In genomic region chr17:44850025-44850424, GRCh38 we compare ENCODE assay signal across 22 cellular contexts. TPM values are rescaled to one million over a fixed set of nuclear protein-coding genes. Genes with fewer than 3 reads are reported as not detected.
A peak's percentile ranks its signal among the peaks of the same experiment; 100 is the strongest.
DNase-seq lines count a peak whose midpoint lies in the region; ATAC-seq and TF ChIP-seq lines count a peak whose summit lies in the region.
"Had no signal": no experiment of that assay in that cellular context is flagged by ENCODE, and none has a peak within 500 bp of the region (broad histone marks: within the 10 kb centered on the region; RNA-seq: fewer than 3 reads in every experiment).

No MANE protein-coding gene starts in this region.

- no peaks in the 10 kb centered on the region for H3K4me1 ChIP-seq in heart left ventricle
- no peaks in the 10 kb centered on the region for H3K4me1 ChIP-seq in vagina
- H3K4me1 ChIP-seq: transverse colon had no signal

- H3K9me3 ChIP-seq in heart left ventricle (no peaks in the 10 kb centered on the region), vagina (no peaks in the 10 kb centered on the region)
- H3K9me3 ChIP-seq: transverse colon had no signal

- no peaks in the 10 kb centered on the region for H3K27me3 ChIP-seq in heart left ventricle
- H3K27me3 ChIP-seq in vagina, result no peaks in the 10 kb centered on the region
- H3K27me3 ChIP-seq: transverse colon had no signal

- H3K27ac ChIP-seq in heart left ventricle (peak overlapping the region; percentile 2 to 70 (median 49)), vagina (peak overlapping the region; percentile 21)
- H3K27ac ChIP-seq: transverse colon had no signal

- ATAC-seq in heart left ventricle, result no peak
- ATAC-seq in left cardiac atrium, result no peak
- no peak for ATAC-seq in left lobe of liver
- ATAC-seq: activated CD8-positive, alpha-beta T cell treated with anti-CD3 and anti-CD28 coated beads, Interleukin-2, amount 10 ng/mL, durations not matched to agents 7 days and 5 days; activated naive CD8-positive, alpha-beta T cell treated with anti-CD3 and anti-CD28 coated beads, Interleukin-2, amount 50 U/mL, for 24 hours; activated T-helper 17 cell treated with anti-CD3 and anti-CD28 coated beads, Interleukin-2, amount 50 U/mL, for 72 hours; esophagus mucosa; naive thymus-derived CD8-positive, alpha-beta T cell had no signal

- H3K27ac Mint-ChIP-seq in immature natural killer cell, result peak overlapping the region in 4 of 6 donors; percentile 11 to 57 (median 20)
- no peak overlapping the region for H3K27ac Mint-ChIP-seq in T-helper 2 cell treated with Interferon-gamma antibody and Interleukin-4, amounts not matched to agents 5 μg/mL and 100 μg/mL, for 36 hours
- H3K27ac Mint-ChIP-seq: activated naive CD8-positive, alpha-beta T cell treated with anti-CD3 and anti-CD28 coated beads, Interleukin-2, amount 50 U/mL, for 24 hours; activated T-helper 17 cell treated with anti-CD3 and anti-CD28 coated beads, Interleukin-2, amount 50 U/mL, for 72 hours had no signal

- no peak for TF ChIP-seq CTCF in heart left ventricle (IDR thresholded peaks at IDR 0.05)
- no peak for TF ChIP-seq CTCF in vagina (IDR thresholded peaks at IDR 0.05)

- H3K36me3 Mint-ChIP-seq in immature natural killer cell, result peaks cover 12 to 39% (median 24%) of the 10 kb centered on the region in 3 donors
- peaks cover 39% of the 10 kb centered on the region for H3K36me3 Mint-ChIP-seq in T-helper 2 cell treated with Interferon-gamma antibody and Interleukin-4, amounts not matched to agents 5 μg/mL and 100 μg/mL, for 36 hours (ENCODE audit: low read depth)

- intact Hi-C loops in heart left ventricle (cut with DNase I) (no loop called here), left cardiac atrium (cut with DNase I) (no loop called here), vagina (cut with DNase I) (no loop called here)

- H3K27me3 Mint-ChIP-seq in immature natural killer cell (ENCODE audit: low read depth in 3 of 3), result peaks cover 0 to 1% (median 0%) of the 10 kb centered on the region in 3 donors
- H3K27me3 Mint-ChIP-seq in T-helper 2 cell treated with Interferon-gamma antibody and Interleukin-4, amounts not matched to agents 5 μg/mL and 100 μg/mL, for 36 hours (ENCODE audit: low read depth), result no peaks in the 10 kb centered on the region
- H3K27me3 Mint-ChIP-seq: activated naive CD8-positive, alpha-beta T cell treated with anti-CD3 and anti-CD28 coated beads, Interleukin-2, amount 50 U/mL, for 24 hours; activated T-helper 17 cell treated with anti-CD3 and anti-CD28 coated beads, Interleukin-2, amount 50 U/mL, for 72 hours; naive thymus-derived CD8-positive, alpha-beta T cell had no signal

- H3K36me3 ChIP-seq in heart left ventricle, result peaks cover 0 to 59% (median 52%) of the 10 kb centered on the region in 9 donors
- H3K36me3 ChIP-seq in vagina, result peaks cover 0 to 38% of the 10 kb centered on the region in 2 donors

- WGBS in heart left ventricle, 4 donors, result 80 to 91% (median 88%) methylated on average over 7 of the region's 7 CpGs

- H3K4me3 ChIP-seq in heart left ventricle, result no peak overlapping the region
- no peak overlapping the region for H3K4me3 ChIP-seq in vagina
- H3K4me3 ChIP-seq: transverse colon had no signal

- DNase-seq in heart left ventricle (no peak), left cardiac atrium (no peak), NCI-H1436 treated with DMSO at 0.1 percent for 48 hours (lab: John Stamatoyannopoulos, UW) (peak; percentile 56), immature natural killer cell (no peak), vagina (ENCODE audit: extremely low spot score in 2 of 2) (no peak), T-helper 2 cell (no peak), left lobe of liver (ENCODE audit: low spot score) (no peak)
- DNase-seq in T-helper 2 cell treated with Interferon-gamma antibody and Interleukin-4, amounts not matched to agents 5 μg/mL and 100 μg/mL, for 36 hours (ENCODE audit: low spot score), result no peak
- DNase-seq: activated CD8-positive, alpha-beta T cell treated with anti-CD3 and anti-CD28 coated beads, Interleukin-2, amount 10 ng/mL, durations not matched to agents 7 days and 5 days; activated naive CD8-positive, alpha-beta T cell treated with anti-CD3 and anti-CD28 coated beads, Interleukin-2, amount 50 U/mL, for 24 hours; DND-41; naive thymus-derived CD8-positive, alpha-beta T cell; NCI-H446; NK-92 treated with Interleukin-12 subunit alpha and Interleukin-12 subunit beta, amount 100 ng/mL, for 24 hours; stimulated activated naive CD4-positive, alpha-beta T cell; transverse colon had no signal

- H3K4me1 Mint-ChIP-seq in immature natural killer cell, result no peaks in the 10 kb centered on the region
- no peaks in the 10 kb centered on the region for H3K4me1 Mint-ChIP-seq in T-helper 2 cell treated with Interferon-gamma antibody and Interleukin-4, amounts not matched to agents 5 μg/mL and 100 μg/mL, for 36 hours (ENCODE audit: low read depth)
- H3K4me1 Mint-ChIP-seq: activated naive CD8-positive, alpha-beta T cell treated with anti-CD3 and anti-CD28 coated beads, Interleukin-2, amount 50 U/mL, for 24 hours; activated T-helper 17 cell treated with anti-CD3 and anti-CD28 coated beads, Interleukin-2, amount 50 U/mL, for 72 hours had no signal

- no peak for TF ChIP-seq POLR2A in heart left ventricle (IDR thresholded peaks at IDR 0.05)
- TF ChIP-seq POLR2A in vagina (IDR thresholded peaks at IDR 0.05), result no peak

- H3K4me3 Mint-ChIP-seq in immature natural killer cell, result no peak overlapping the region
- H3K4me3 Mint-ChIP-seq in T-helper 2 cell treated with Interferon-gamma antibody and Interleukin-4, amounts not matched to agents 5 μg/mL and 100 μg/mL, for 36 hours, result no peak overlapping the region
- H3K4me3 Mint-ChIP-seq: activated CD8-positive, alpha-beta T cell treated with anti-CD3 and anti-CD28 coated beads, Interleukin-2, amount 10 ng/mL, durations not matched to agents 7 days and 5 days; activated naive CD8-positive, alpha-beta T cell treated with anti-CD3 and anti-CD28 coated beads, Interleukin-2, amount 50 U/mL, for 24 hours; activated T-helper 17 cell treated with anti-CD3 and anti-CD28 coated beads, Interleukin-2, amount 50 U/mL, for 72 hours; naive thymus-derived CD8-positive, alpha-beta T cell had no signal

- H3K9me3 Mint-ChIP-seq in immature natural killer cell, result no peaks in the 10 kb centered on the region
- no peaks in the 10 kb centered on the region for H3K9me3 Mint-ChIP-seq in T-helper 2 cell treated with Interferon-gamma antibody and Interleukin-4, amounts not matched to agents 5 μg/mL and 100 μg/mL, for 36 hours
- H3K9me3 Mint-ChIP-seq: activated naive CD8-positive, alpha-beta T cell treated with anti-CD3 and anti-CD28 coated beads, Interleukin-2, amount 50 U/mL, for 24 hours; activated T-helper 17 cell treated with anti-CD3 and anti-CD28 coated beads, Interleukin-2, amount 50 U/mL, for 72 hours; naive thymus-derived CD8-positive, alpha-beta T cell had no signal

RNA-seq across cellular contexts. Expression of gene HIGD1B, which starts 2.3 kb away (rescaled TPM):
- 10 to 100 TPM in 5 of 9 donors, 1 to 10 TPM in 4; 4.3 to 23.7 (median 12.9) TPM for total RNA-seq in heart left ventricle
- 10 to 100 TPM; 14.3 to 30.9 TPM for polyA plus RNA-seq in heart left ventricle
- total RNA-seq in left cardiac atrium, result 10 to 100 TPM; 11.6 to 14.1 TPM
- polyA plus RNA-seq in immature natural killer cell, result not detected
- not detected for total RNA-seq in vagina
- total RNA-seq in left lobe of liver, result not detected
- total RNA-seq: activated CD8-positive, alpha-beta T cell treated with anti-CD3 and anti-CD28 coated beads, Interleukin-2, amount 10 ng/mL, durations not matched to agents 7 days and 5 days; activated T-helper 17 cell treated with anti-CD3 and anti-CD28 coated beads, Interleukin-2, amount 50 U/mL, for 72 hours; H4; lung microvascular endothelial cell; naive thymus-derived CD8-positive, alpha-beta T cell; pulmonary artery endothelial cell; RPMI7951 had no signal

RNA-seq across cellular contexts. Expression of gene GJC1, which starts 19.9 kb away (rescaled TPM):
- 10 to 100 TPM; 16.8 to 60.8 (median 24.9) TPM for total RNA-seq in heart left ventricle
- 10 to 100 TPM; 14.2 to 29.9 TPM for polyA plus RNA-seq in heart left ventricle
- total RNA-seq in left cardiac atrium, result 10 to 100 TPM; 28.5 to 38.5 TPM
- not detected for polyA plus RNA-seq in immature natural killer cell
- 10.1 TPM for total RNA-seq in vagina
- total RNA-seq in left lobe of liver, result 0.53 TPM
- total RNA-seq: naive thymus-derived CD8-positive, alpha-beta T cell had no signal
- polyA plus RNA-seq: naive thymus-derived CD8-positive, alpha-beta T cell had no signal

RNA-seq across cellular contexts. Expression of gene EFTUD2, which starts 49.2 kb away (rescaled TPM):
- 100 to 1,000 TPM in 1 of 9 donors, 10 to 100 TPM in 8; 37.1 to 106 (median 65.0) TPM for total RNA-seq in heart left ventricle
- 10 to 100 TPM; 21.3 to 71.7 TPM for polyA plus RNA-seq in heart left ventricle
- total RNA-seq in left cardiac atrium, result 10 to 100 TPM; 59.0 to 66.1 TPM
- polyA plus RNA-seq in immature natural killer cell, result 100 to 1,000 TPM in 2 of 3 donors, 10 to 100 TPM in 1; 76.5 to 109 (median 101) TPM
- 55.5 TPM for total RNA-seq in vagina
- total RNA-seq in left lobe of liver, result 33.8 TPM
